Comparison of ENCODE assay signal across 8 cellular contexts in genomic region chr12:49019120-49019430, GRCh38. TPM values are rescaled to one million over a fixed set of nuclear protein-coding genes. Genes with fewer than 3 reads are reported as not detected.
DNase-seq lines count a peak whose midpoint lies in the region; ATAC-seq and TF ChIP-seq lines count a peak whose summit lies in the region.

No MANE protein-coding gene starts in this region.

- WGBS in mesendoderm (ENCODE audit: extremely low coverage, insufficient coverage, low lambda C conversion rate): no CpG with 5 or more reads among the region's 8 CpGs

- H2BK5ac ChIP-seq in mesendoderm (ENCODE audit: low read length): peak overlapping the region; percentile 69

- ATAC-seq in GM19043 (IDR thresholded peaks at IDR 0.05; ENCODE audit: low read depth, unreplicated experiment) (peak; percentile 13), HG03521 (IDR thresholded peaks at IDR 0.05; ENCODE audit: unreplicated experiment) (peak; percentile 17), GM18517 (IDR thresholded peaks at IDR 0.05; ENCODE audit: unreplicated experiment) (no peak)
- no peak for ATAC-seq in activated CD4-positive, CD25-positive, alpha-beta regulatory T cell treated with anti-CD3 and anti-CD28 coated beads, Interleukin-2, amount 50 U/mL, for 24 hours

- TSS peak; percentile 96 for BruUV-seq in MCF 10A (replicated peaks; lab: Mats Ljungman, UMichigan)

- intact Hi-C loops in MCF 10A (cut with micrococcal nuclease): no loop called here

- no peaks in the 10 kb centered on the region for H3K4me1 ChIP-seq in mesendoderm (ENCODE audit: control insufficient read depth, low read depth, low read length)

- peaks cover 13% of the 10 kb centered on the region for H3K36me3 ChIP-seq in mesendoderm (ENCODE audit: control insufficient read depth, insufficient read depth, low read length)

- H3K4me3 Mint-ChIP-seq in MCF 10A (ENCODE audit: unreplicated experiment): peak overlapping the region; percentile 88

- DNase-seq in MCF 10A (ENCODE audit: unreplicated experiment) (no peak), mesendoderm (peak; percentile 16), NCI-H2196 treated with DMSO at 0.1 percent for 48 hours (lab: John Stamatoyannopoulos, UW; ENCODE audit: unreplicated experiment) (no peak), NCI-H774 (lab: John Stamatoyannopoulos, UW) (no peak)

- H2BK15ac ChIP-seq in mesendoderm (replicated peaks; ENCODE audit: low read depth): no peak overlapping the region

- no peaks in the 10 kb centered on the region for H3K79me1 ChIP-seq in mesendoderm (ENCODE audit: low read length)

- H3K9me3 Mint-ChIP-seq in MCF 10A (ENCODE audit: unreplicated experiment): no peaks in the 10 kb centered on the region

- TF ChIP-seq CTCF in MCF 10A (IDR thresholded peaks at IDR 0.05; ENCODE audit: unreplicated experiment): no peak

- CTCF ChIA-PET in MCF 10A (lab: Yijun Ruan, JAX): interaction anchor here (0.6 kb wide), 1 partner anchor 811 kb away, joined by 3 read pairs; no protein-coding TSS in a partner anchor

- H3K4me1 Mint-ChIP-seq in MCF 10A (ENCODE audit: insufficient read depth, unreplicated experiment): peaks cover 15% of the 10 kb centered on the region

- no peaks in the 10 kb centered on the region for H3K79me2 ChIP-seq in mesendoderm (ENCODE audit: control insufficient read depth, insufficient read depth, low read length)

- no peak overlapping the region for H2AK5ac ChIP-seq in mesendoderm (ENCODE audit: low read length)

- H3K9ac ChIP-seq in mesendoderm (ENCODE audit: low read length): peak overlapping the region; percentile 88

- POLR2A ChIA-PET in MCF 10A (lab: Yijun Ruan, JAX): interaction anchor here (0.6 to 1.0 kb wide), 2 partner anchors 11 to 142 kb away, joined by 3 to 8 read pairs; no protein-coding TSS in a partner anchor

- no peak overlapping the region for H3K23ac ChIP-seq in mesendoderm (ENCODE audit: low read length)

- no peak overlapping the region for H3K4ac ChIP-seq in mesendoderm (ENCODE audit: low read depth, low read length)

- peak overlapping the region; percentile 70 for H3K4me2 ChIP-seq in mesendoderm (ENCODE audit: low read length)

- H3K27me3 Mint-ChIP-seq in MCF 10A (ENCODE audit: insufficient read depth, unreplicated experiment): no peaks in the 10 kb centered on the region

- no peaks in the 10 kb centered on the region for H3K27me3 ChIP-seq in mesendoderm (ENCODE audit: insufficient read depth, low read length, poor library complexity)

- peak overlapping the region; percentile 50 for H3K27ac ChIP-seq in mesendoderm (ENCODE audit: low read depth, low read length)

- H4K5ac ChIP-seq in mesendoderm (ENCODE audit: low read length): no peak overlapping the region

- no peak overlapping the region for H4K8ac ChIP-seq in mesendoderm (ENCODE audit: low read depth, low read length)

- peak overlapping the region; percentile 99 for H3K27ac Mint-ChIP-seq in MCF 10A (ENCODE audit: low read depth, unreplicated experiment)

- peak overlapping the region; percentile 93 for H3K56ac ChIP-seq in mesendoderm (ENCODE audit: low read length)

- peaks cover 48% of the 10 kb centered on the region for H3K36me3 Mint-ChIP-seq in MCF 10A (ENCODE audit: insufficient read depth, unreplicated experiment)

- no peak overlapping the region for H3K18ac ChIP-seq in mesendoderm (ENCODE audit: low read length)

- no peak overlapping the region for H2BK120ac ChIP-seq in mesendoderm (ENCODE audit: low read depth, low read length)

- H3K4me3 ChIP-seq in mesendoderm (ENCODE audit: low read length): peak overlapping the region; percentile 59

RNA-seq across cellular contexts. Expression of gene PRKAG1, which starts 0.5 kb away (rescaled TPM):
- total RNA-seq in MCF 10A (2022): 80.3 and 84.6 TPM in 2 replicates
- 25.8 TPM for polyA plus RNA-seq in mesendoderm (2013, experiment 1 of 2)
- polyA plus RNA-seq in mesendoderm (2013, experiment 2 of 2): 25.6 TPM

RNA-seq across cellular contexts. Expression of gene DDN, which starts 19.9 kb away (rescaled TPM):
- 0.28 and 0.47 TPM in 2 replicates for total RNA-seq in MCF 10A (2022)
- 0.04 TPM for polyA plus RNA-seq in mesendoderm (2013, experiment 1 of 2)
- polyA plus RNA-seq in mesendoderm (2013, experiment 2 of 2): 0.06 TPM

RNA-seq across cellular contexts. Expression of gene WNT1, which starts 41.0 kb away (rescaled TPM):
- total RNA-seq in MCF 10A (2022): not detected in 2 replicates
- polyA plus RNA-seq in mesendoderm (2013, experiment 1 of 2): not detected
- polyA plus RNA-seq in mesendoderm (2013, experiment 2 of 2): not detected

RNA-seq across cellular contexts. Expression of gene KMT2D, which starts 41.5 kb away (rescaled TPM):
- 76.9 and 92.5 TPM in 2 replicates for total RNA-seq in MCF 10A (2022)
- polyA plus RNA-seq in mesendoderm (2013, experiment 1 of 2): 20.5 TPM
- 19.3 TPM for polyA plus RNA-seq in mesendoderm (2013, experiment 2 of 2)

RNA-seq across cellular contexts. Expression of gene WNT10B, which starts 47.5 kb away (rescaled TPM):
- 1.1 TPM in 1 of 2 replicates, not detected in the other for total RNA-seq in MCF 10A (2022)
- polyA plus RNA-seq in mesendoderm (2013, experiment 1 of 2): 0.11 TPM
- polyA plus RNA-seq in mesendoderm (2013, experiment 2 of 2): 0.18 TPM

Comparison
In these comparisons a context has a peak if more than half of its experiments do, and no peak if none do; other contexts are left out.
1. ATAC-seq: peak in GM19043 (single experiment) and HG03521 (single experiment); none in activated CD4-positive, CD25-positive, alpha-beta regulatory T cell treated with anti-CD3 and anti-CD28 coated beads, Interleukin-2, amount 50 U/mL, for 24 hours (0 of 2) and GM18517 (single experiment).